9 cellular contexts compared by ENCODE assay signal in the genomic region with DNA sequence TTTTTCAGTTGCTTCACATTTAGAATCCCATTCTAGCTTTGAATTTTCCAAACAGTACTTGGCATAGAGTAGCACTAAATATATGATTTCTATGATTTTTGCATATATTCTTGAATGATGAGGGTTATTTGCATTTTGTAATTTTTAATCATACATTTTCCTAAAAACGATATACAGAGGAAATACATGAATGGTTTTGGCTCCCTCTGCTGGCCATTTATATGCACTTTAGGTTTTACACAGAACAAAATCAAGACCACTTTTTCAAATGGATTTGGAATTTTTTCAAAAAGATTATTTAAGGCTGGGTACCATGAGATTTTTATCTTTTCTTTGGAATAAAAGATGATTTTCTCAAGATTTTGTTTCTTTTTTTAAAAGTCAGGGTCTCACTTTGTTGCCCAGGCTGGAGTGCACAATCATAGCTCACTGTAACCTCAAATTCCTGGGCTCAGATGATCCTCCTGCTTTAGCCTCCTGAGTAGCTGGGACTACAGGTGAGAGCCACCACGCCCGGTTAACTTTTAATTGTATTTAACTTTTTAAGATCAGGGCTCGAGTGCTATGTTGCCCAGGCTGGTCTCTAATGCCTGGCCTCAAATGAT. TPM values are rescaled to one million over a fixed set of nuclear protein-coding genes. Genes with fewer than 3 reads are reported as not detected.
DNase-seq lines count a peak whose midpoint lies in the region; ATAC-seq and TF ChIP-seq lines count a peak whose summit lies in the region.
"Had no signal": no experiment of that assay in that cellular context is flagged by ENCODE, and none has a peak within 500 bp of the region (broad histone marks: within the 10 kb centered on the region; RNA-seq: fewer than 3 reads in every experiment).

No MANE protein-coding gene starts in this region.

- no peak overlapping the region for H2AFZ ChIP-seq in GM23338

- peak; percentile 44 for ATAC-seq in activated CD4-positive, alpha-beta T cell treated with anti-CD3 and anti-CD28 coated beads for 36 hours
- ATAC-seq in GM23338 = no peak

- DNase-seq in activated CD4-positive, alpha-beta T cell treated with anti-CD3 and anti-CD28 coated beads for 36 hours = no peak
- no peak for DNase-seq in activated CD4-positive, alpha-beta T cell treated with anti-CD3 and anti-CD28 coated beads, Interleukin-2, amount 50 U/mL, for 4 hours
- DNase-seq in GM23338 (ENCODE audit: low spot score) = peak; percentile 79
- peak; percentile 21 for DNase-seq in NCI-H2029 treated with DMSO at 0.1 percent for 48 hours (lab: John Stamatoyannopoulos, UW)
- DNase-seq in ascending aorta (ENCODE audit: low spot score in 2 of 2) = no peak
- peak; percentile 83 for DNase-seq in inferior parietal cortex (ENCODE audit: extremely low spot score)
- peak; percentile 39 for DNase-seq in stromal cell of bone marrow (ENCODE audit: low read depth)
- DNase-seq in HK-2 (ENCODE audit: unreplicated experiment) = no peak

- H3K9me3 ChIP-seq in ascending aorta = no peaks in the 10 kb centered on the region

- H3K4me1 ChIP-seq in GM23338 (ENCODE audit: insufficient read depth) (no peaks in the 10 kb centered on the region), ascending aorta (no peaks in the 10 kb centered on the region)

- H3K27me3 ChIP-seq in GM23338 (ENCODE audit: insufficient read depth) (no peaks in the 10 kb centered on the region), ascending aorta (no peaks in the 10 kb centered on the region)

- no peaks in the 10 kb centered on the region for H3F3A ChIP-seq in GM23338 (replicated peaks; ENCODE audit: low read depth)

- H3K36me3 ChIP-seq in GM23338 (ENCODE audit: insufficient read depth) = no peaks in the 10 kb centered on the region
- no peaks in the 10 kb centered on the region for H3K36me3 ChIP-seq in ascending aorta

- H3K27me3 Mint-ChIP-seq in activated CD4-positive, alpha-beta T cell treated with anti-CD3 and anti-CD28 coated beads for 36 hours = peaks cover 25% of the 10 kb centered on the region
- H3K27me3 Mint-ChIP-seq in GM23338 (ENCODE audit: insufficient read depth, low read depth, poor library complexity) = peaks cover 2% of the 10 kb centered on the region

- H3K9me2 ChIP-seq in GM23338 (ENCODE audit: insufficient read depth) = no peaks in the 10 kb centered on the region; the same call in 1 of the 2 replicates

- H3K4me3 Mint-ChIP-seq in activated CD4-positive, alpha-beta T cell treated with anti-CD3 and anti-CD28 coated beads for 36 hours = no peak overlapping the region
- H3K4me3 Mint-ChIP-seq in GM23338 = no peak overlapping the region
- H3K4me3 Mint-ChIP-seq: stimulated activated naive CD8-positive, alpha-beta T cell treated with anti-CD3 and anti-CD28 coated beads, Interleukin-15, Interleukin-2, amounts not matched to agents 100 ng/mL and 50 ng/mL, for 24 hours had no signal

- peak; percentile 70 to 99 for TF ChIP-seq CTCF in GM23338 (conservative IDR thresholded peaks at IDR 0.05; ENCODE audit: low read depth in 2 of 2)
- peak; percentile 39 to 84 (median 77) for TF ChIP-seq CTCF in ascending aorta (IDR thresholded peaks at IDR 0.05)

- H3K4me1 Mint-ChIP-seq in activated CD4-positive, alpha-beta T cell treated with anti-CD3 and anti-CD28 coated beads for 36 hours = no peaks in the 10 kb centered on the region
- H3K4me1 Mint-ChIP-seq in GM23338 = no peaks in the 10 kb centered on the region

- H3K9me3 Mint-ChIP-seq in activated CD4-positive, alpha-beta T cell treated with anti-CD3 and anti-CD28 coated beads for 36 hours (ENCODE audit: low read depth) = no peaks in the 10 kb centered on the region
- H3K9me3 Mint-ChIP-seq in GM23338 = no peaks in the 10 kb centered on the region
- H3K9me3 Mint-ChIP-seq: stimulated activated naive CD8-positive, alpha-beta T cell treated with anti-CD3 and anti-CD28 coated beads, Interleukin-15, Interleukin-2, amounts not matched to agents 100 ng/mL and 50 ng/mL, for 24 hours had no signal

- no peaks in the 10 kb centered on the region for H4K20me1 ChIP-seq in GM23338 (replicated peaks; ENCODE audit: insufficient read depth)

- CTCF ChIA-PET in activated CD4-positive, alpha-beta T cell treated with anti-CD3 and anti-CD28 coated beads for 36 hours (lab: Charles Lee) = interaction anchor here (0.6 to 2.2 kb wide), 9 partner anchors 8 to 461 kb away, joined by 3 to 12 read pairs (median 4); no protein-coding TSS in a partner anchor

- intact Hi-C loops in activated CD4-positive, alpha-beta T cell treated with anti-CD3 and anti-CD28 coated beads for 36 hours (cut with DNase I, micrococcal nuclease) = loop anchor here (1.0 to 5.0 kb wide), 5 partner anchors 226 to 761 kb away; partner anchors contain the start of genes AP3S1 (in 1 of the 2) and ATG12 (in 1 of the 2)
- intact Hi-C loops in ascending aorta (cut with DNase I) = loop anchor here (2.0 to 5.0 kb wide), 3 partner anchors 179 to 441 kb away; partner anchors contain the start of gene TMED7

- no peaks in the 10 kb centered on the region for H3K36me3 Mint-ChIP-seq in activated CD4-positive, alpha-beta T cell treated with anti-CD3 and anti-CD28 coated beads for 36 hours (ENCODE audit: low read depth)
- no peaks in the 10 kb centered on the region for H3K36me3 Mint-ChIP-seq in GM23338 (ENCODE audit: low read depth)

- POLR2A ChIA-PET in activated CD4-positive, alpha-beta T cell treated with anti-CD3 and anti-CD28 coated beads for 36 hours (lab: Charles Lee) = no interaction called here

- H3K27ac ChIP-seq in GM23338 (ENCODE audit: low read depth) (no peak overlapping the region), ascending aorta (no peak overlapping the region)

- H3K4me3 ChIP-seq in GM23338 = no peak overlapping the region
- H3K4me3 ChIP-seq in ascending aorta = no peak overlapping the region

- no peak overlapping the region for H3K4me2 ChIP-seq in GM23338

- no peak overlapping the region for H3K27ac Mint-ChIP-seq in activated CD4-positive, alpha-beta T cell treated with anti-CD3 and anti-CD28 coated beads for 36 hours
- no peak overlapping the region for H3K27ac Mint-ChIP-seq in GM23338
- H3K27ac Mint-ChIP-seq: stimulated activated naive CD8-positive, alpha-beta T cell treated with anti-CD3 and anti-CD28 coated beads, Interleukin-15, Interleukin-2, amounts not matched to agents 100 ng/mL and 50 ng/mL, for 24 hours had no signal

- no peaks in the 10 kb centered on the region for H3K79me2 ChIP-seq in GM23338 (replicated peaks; ENCODE audit: insufficient read depth)

TF ChIP-seq in GM23338, 12 proteins besides CTCF, POLR2A, EP300 and RAD21:
- no peak for TF ChIP-seq NANOG (IDR thresholded peaks at IDR 0.05; ENCODE audit: borderline replicate concordance)

RNA-seq across cellular contexts. Expression of gene COMMD10, which starts 16.7 kb away (rescaled TPM):
- 10 to 100 TPM; 19.7 to 23.0 TPM for total RNA-seq in activated CD4-positive, alpha-beta T cell treated with anti-CD3 and anti-CD28 coated beads for 36 hours
- 45.2 and 58.5 TPM in 2 replicates for total RNA-seq in GM23338 (2014; rRNA removed; shearing (Covaris generic))
- 68.9 and 84.0 TPM in 2 replicates for polyA plus RNA-seq in GM23338 (2016; fragmentation: Nextera tagmentation; extraction: Ambion mirVana)
- 25.0 TPM for total RNA-seq in ascending aorta

RNA-seq across cellular contexts. Expression of gene ARL14EPL, which starts 35.9 kb away (rescaled TPM):
- total RNA-seq in activated CD4-positive, alpha-beta T cell treated with anti-CD3 and anti-CD28 coated beads for 36 hours = not detected
- not detected in 2 replicates for total RNA-seq in GM23338 (2014; rRNA removed; shearing (Covaris generic))
- polyA plus RNA-seq in GM23338 (2016; fragmentation: Nextera tagmentation; extraction: Ambion mirVana) = not detected in 2 replicates
- not detected for total RNA-seq in ascending aorta

Comparison
In these comparisons a context has a peak if more than half of its experiments do, and no peak if none do; other contexts are left out.
1. DNase-seq: peak in GM23338 (single experiment), NCI-H2029 treated with DMSO at 0.1 percent for 48 hours (single experiment), inferior parietal cortex (single experiment) and stromal cell of bone marrow (single experiment); none in activated CD4-positive, alpha-beta T cell treated with anti-CD3 and anti-CD28 coated beads for 36 hours (single experiment), activated CD4-positive, alpha-beta T cell treated with anti-CD3 and anti-CD28 coated beads, Interleukin-2, amount 50 U/mL, for 4 hours (0 of 2), ascending aorta (0 of 2) and HK-2 (single experiment).